11 cellular contexts compared by ENCODE assay signal in the genomic region with DNA sequence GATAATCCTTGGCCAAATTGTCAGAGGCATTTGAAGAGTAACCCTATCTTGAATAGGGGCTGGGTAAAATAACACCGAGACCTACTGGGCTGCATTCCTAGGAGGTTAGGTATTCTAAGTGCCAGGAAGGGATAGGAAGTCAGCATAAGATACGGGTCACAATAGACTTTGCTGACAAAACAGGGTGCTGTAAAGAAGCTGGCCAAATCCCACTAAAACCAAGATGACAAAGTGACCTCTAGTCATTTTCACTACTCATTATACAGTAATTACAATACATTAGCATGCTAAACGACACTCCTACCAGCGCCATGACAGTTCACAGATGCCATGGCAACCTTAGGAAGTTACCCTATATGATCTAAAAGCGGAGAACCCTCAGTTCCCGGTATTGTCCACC. TPM values are rescaled to one million over a fixed set of nuclear protein-coding genes. Genes with fewer than 3 reads are reported as not detected.
DNase-seq lines count a peak whose midpoint lies in the region; ATAC-seq and TF ChIP-seq lines count a peak whose summit lies in the region.
"Had no signal": no experiment of that assay in that cellular context is flagged by ENCODE, and none has a peak within 500 bp of the region (broad histone marks: within the 10 kb centered on the region; RNA-seq: fewer than 3 reads in every experiment).

No MANE protein-coding gene starts in this region.

- no peak overlapping the region for H3K27ac Mint-ChIP-seq in T-helper 2 cell treated with Interferon-gamma antibody and Interleukin-4, amounts not matched to agents 5 μg/mL and 100 μg/mL, for 36 hours

- H3K4me1 ChIP-seq in SK-N-SH (ENCODE audit: control insufficient read depth in 1 of 2, insufficient read depth in 2 of 2, low read depth in 1 of 2, low read length in 1 of 2) = peaks cover 12% of the 10 kb centered on the region in 2 experiments; a peak in 3 of 4 replicates
- peaks cover 34% of the 10 kb centered on the region for H3K4me1 ChIP-seq in iPS-18a (ENCODE audit: control insufficient read depth, low read depth, low read length)
- H3K4me1 ChIP-seq in skeletal muscle satellite cell (ENCODE audit: control insufficient read depth, insufficient read depth, low read length) = peaks cover 21% of the 10 kb centered on the region

- peaks cover 41% of the 10 kb centered on the region for H3K79me2 ChIP-seq in SK-N-SH (ENCODE audit: insufficient read depth)

- H3K27me3 Mint-ChIP-seq in T-helper 2 cell treated with Interferon-gamma antibody and Interleukin-4, amounts not matched to agents 5 μg/mL and 100 μg/mL, for 36 hours (ENCODE audit: low read depth) = no peaks in the 10 kb centered on the region
- H3K27me3 Mint-ChIP-seq: activated CD4-positive, alpha-beta T cell treated with anti-CD3 and anti-CD28 coated beads, Interleukin-2, amount 10 ng/mL, durations not matched to agents 7 days and 5 days had no signal

- H3K27me3 ChIP-seq in SK-N-SH (ENCODE audit: insufficient read depth) (no peaks in the 10 kb centered on the region), iPS-18a (ENCODE audit: control insufficient read depth, insufficient read depth, low read length) (no peaks in the 10 kb centered on the region), skeletal muscle satellite cell (ENCODE audit: control insufficient read depth, insufficient read depth, low read length) (no peaks in the 10 kb centered on the region)

- TF ChIP-seq CTCF in SK-N-SH (IDR thresholded peaks at IDR 0.05) (no peak), VCaP (conservative IDR thresholded peaks at IDR 0.05) (no peak)

- no peaks in the 10 kb centered on the region; the same call in 1 of the 2 replicates for H4K20me1 ChIP-seq in SK-N-SH (ENCODE audit: insufficient read depth)

- H3K4me3 ChIP-seq in SK-N-SH (ENCODE audit: low read depth in 2 of 2, low read length in 1 of 2) (no peak overlapping the region), iPS-18a (ENCODE audit: low read length) (peak overlapping the region; percentile 6), skeletal muscle satellite cell (ENCODE audit: low read length) (no peak overlapping the region)

- no peak overlapping the region for H3K9ac ChIP-seq in SK-N-SH
- peak overlapping the region; percentile 89 for H3K9ac ChIP-seq in iPS-18a (ENCODE audit: low read length)
- H3K9ac ChIP-seq in skeletal muscle satellite cell (ENCODE audit: low read depth, low read length) = no peak overlapping the region

- H3K36me3 ChIP-seq in SK-N-SH (replicated peaks in 1 of 2; ENCODE audit: control insufficient read depth in 1 of 2, insufficient read depth in 2 of 2, low read length in 1 of 2) = peaks cover 3 to 13% of the 10 kb centered on the region in 2 experiments
- peaks cover 6% of the 10 kb centered on the region for H3K36me3 ChIP-seq in iPS-18a (ENCODE audit: control insufficient read depth, low read depth, low read length)
- H3K36me3 ChIP-seq in skeletal muscle satellite cell (ENCODE audit: insufficient read depth, low read length) = peaks cover 7% of the 10 kb centered on the region

- H3K4me1 Mint-ChIP-seq in T-helper 2 cell treated with Interferon-gamma antibody and Interleukin-4, amounts not matched to agents 5 μg/mL and 100 μg/mL, for 36 hours (ENCODE audit: low read depth) = peaks cover 27% of the 10 kb centered on the region

- H3K9me2 ChIP-seq in SK-N-SH = no peaks in the 10 kb centered on the region

- ATAC-seq in SK-N-SH treated with all-trans-retinoic acid at 6 μM for 48 hours = no peak
- ATAC-seq: Right ventricle myocardium inferior had no signal

- WGBS in SK-N-SH (ENCODE audit: low lambda C conversion rate) = 75% methylated on average over 6 of the region's 6 CpGs

- no peak overlapping the region for H3K4me3 Mint-ChIP-seq in T-helper 2 cell treated with Interferon-gamma antibody and Interleukin-4, amounts not matched to agents 5 μg/mL and 100 μg/mL, for 36 hours

- no peak for TF ChIP-seq EP300 in SK-N-SH (IDR thresholded peaks at IDR 0.05; ENCODE audit: borderline replicate concordance in 1 of 2, low read depth in 1 of 2, low read length in 1 of 2)

- CTCF ChIA-PET in SK-N-SH (lab: Yijun Ruan, JAX) = no interaction called here

- no peak overlapping the region; the same call in 1 of the 2 replicates for H2AFZ ChIP-seq in SK-N-SH (ENCODE audit: low read depth)

- H3K9me3 ChIP-seq in SK-N-SH (no peaks in the 10 kb centered on the region), iPS-18a (ENCODE audit: control insufficient read depth, low read depth, low read length) (no peaks in the 10 kb centered on the region), skeletal muscle satellite cell (replicated peaks; ENCODE audit: low read length) (no peaks in the 10 kb centered on the region)

- no peak for TF ChIP-seq RAD21 in SK-N-SH (IDR thresholded peaks at IDR 0.05; ENCODE audit: low read length)

- H3K9me3 Mint-ChIP-seq in T-helper 2 cell treated with Interferon-gamma antibody and Interleukin-4, amounts not matched to agents 5 μg/mL and 100 μg/mL, for 36 hours = no peaks in the 10 kb centered on the region
- H3K9me3 Mint-ChIP-seq: activated CD4-positive, alpha-beta T cell treated with anti-CD3 and anti-CD28 coated beads, Interleukin-2, amount 10 ng/mL, durations not matched to agents 7 days and 5 days had no signal

- POLR2A ChIA-PET in SK-N-SH (lab: Yijun Ruan, JAX) = no interaction called here

- H3K27ac ChIP-seq in SK-N-SH (ENCODE audit: low read depth in 2 of 2, low read length in 1 of 2) = no peak overlapping the region
- peak overlapping the region; percentile 97 for H3K27ac ChIP-seq in VCaP
- H3K27ac ChIP-seq in iPS-18a (ENCODE audit: low read length) = no peak overlapping the region

- peaks cover 17% of the 10 kb centered on the region for H3K36me3 Mint-ChIP-seq in T-helper 2 cell treated with Interferon-gamma antibody and Interleukin-4, amounts not matched to agents 5 μg/mL and 100 μg/mL, for 36 hours (ENCODE audit: low read depth)

- H3F3A ChIP-seq in SK-N-SH (replicated peaks; ENCODE audit: insufficient read depth) = peaks cover 10% of the 10 kb centered on the region

- H3K4me2 ChIP-seq in SK-N-SH = peak overlapping the region; percentile 86
- H3K4me2 ChIP-seq in skeletal muscle satellite cell (ENCODE audit: low read length) = peak overlapping the region; percentile 85

- DNase-seq in SK-N-SH = no peak
- DNase-seq in T-helper 2 cell treated with Interferon-gamma antibody and Interleukin-4, amounts not matched to agents 5 μg/mL and 100 μg/mL, for 36 hours (ENCODE audit: low spot score) = no peak
- no peak for DNase-seq in HK-2 (ENCODE audit: unreplicated experiment)
- no peak for DNase-seq in AG08396 (ENCODE audit: low spot score)
- DNase-seq: activated CD4-positive, alpha-beta T cell treated with anti-CD3 and anti-CD28 coated beads, Interleukin-2, amount 10 ng/mL, durations not matched to agents 7 days and 5 days; NCI-H2081 had no signal

TF ChIP-seq in SK-N-SH, 30 proteins besides CTCF, POLR2A, EP300 and RAD21:
- no peak for TF ChIP-seq MEF2A (IDR thresholded peaks at IDR 0.05; ENCODE audit: borderline replicate concordance, low read depth)
TF ChIP-seq in SK-N-SH: peak in this region for 0.

TF ChIP-seq in SK-N-SH treated with all-trans-retinoic acid at 6 μM for 48 hours, 23 proteins besides CTCF, POLR2A, EP300 and RAD21 (continues in another document):
- TF ChIP-seq ARNTL (CRISPR knock-in tag; IDR thresholded peaks at IDR 0.05; ENCODE audit: borderline replicate concordance, low read depth) (no peak), GLIS3 (CRISPR knock-in tag; IDR thresholded peaks at IDR 0.05) (no peak), ZC3H10 (CRISPR knock-in tag; IDR thresholded peaks at IDR 0.05) (no peak), ESRRG (CRISPR knock-in tag; IDR thresholded peaks at IDR 0.05) (no peak), SNAI2 (CRISPR knock-in tag; IDR thresholded peaks at IDR 0.05) (no peak), TCF4 (CRISPR knock-in tag; IDR thresholded peaks at IDR 0.05; ENCODE audit: borderline replicate concordance) (no peak), ZFP30 (CRISPR knock-in tag; IDR thresholded peaks at IDR 0.05) (no peak), ZFP3 (CRISPR knock-in tag; IDR thresholded peaks at IDR 0.05) (no peak), PPARA (CRISPR knock-in tag; IDR thresholded peaks at IDR 0.05; ENCODE audit: borderline replicate concordance) (no peak)
- TF ChIP-seq, protein P1, sequence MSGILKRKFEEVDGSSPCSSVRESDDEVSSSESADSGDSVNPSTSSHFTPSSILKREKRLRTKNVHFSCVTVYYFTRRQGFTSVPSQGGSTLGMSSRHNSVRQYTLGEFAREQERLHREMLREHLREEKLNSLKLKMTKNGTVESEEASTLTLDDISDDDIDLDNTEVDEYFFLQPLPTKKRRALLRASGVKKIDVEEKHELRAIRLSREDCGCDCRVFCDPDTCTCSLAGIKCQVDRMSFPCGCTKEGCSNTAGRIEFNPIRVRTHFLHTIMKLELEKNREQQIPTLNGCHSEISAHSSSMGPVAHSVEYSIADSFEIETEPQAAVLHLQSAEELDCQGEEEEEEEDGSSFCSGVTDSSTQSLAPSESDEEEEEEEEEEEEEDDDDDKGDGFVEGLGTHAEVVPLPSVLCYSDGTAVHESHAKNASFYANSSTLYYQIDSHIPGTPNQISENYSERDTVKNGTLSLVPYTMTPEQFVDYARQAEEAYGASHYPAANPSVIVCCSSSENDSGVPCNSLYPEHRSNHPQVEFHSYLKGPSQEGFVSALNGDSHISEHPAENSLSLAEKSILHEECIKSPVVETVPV (CRISPR knock-in tag; IDR thresholded peaks at IDR 0.05) = no peak

RNA-seq across cellular contexts. Expression of a gene that starts 1.0 kb away (rescaled TPM):
- 386 and 419 TPM in 2 replicates for polyA plus RNA-seq in SK-N-SH (2012; rRNA removed)
- polyA plus RNA-seq in SK-N-SH (2012; cell fraction: cytosol; rRNA removed) = 408 and 424 TPM in 2 replicates
- 132 and 197 TPM in 2 replicates for polyA plus RNA-seq in SK-N-SH (2012; cell fraction: nucleus; rRNA removed)
- total RNA-seq in skeletal muscle satellite cell (2012; rRNA removed) = 89.1 and 125 TPM in 2 replicates

RNA-seq across cellular contexts. Expression of a gene that starts 37.8 kb away (rescaled TPM):
- 19.5 and 22.4 TPM in 2 replicates for polyA plus RNA-seq in SK-N-SH (2012; rRNA removed)
- 22.3 and 25.0 TPM in 2 replicates for polyA plus RNA-seq in SK-N-SH (2012; cell fraction: cytosol; rRNA removed)
- 5.0 and 14.9 TPM in 2 replicates for polyA plus RNA-seq in SK-N-SH (2012; cell fraction: nucleus; rRNA removed)
- total RNA-seq in skeletal muscle satellite cell (2012; rRNA removed) = 25.1 and 26.1 TPM in 2 replicates

RNA-seq across cellular contexts. Expression of a gene that starts 38.0 kb away (rescaled TPM):
- 7.8 and 8.4 TPM in 2 replicates for polyA plus RNA-seq in SK-N-SH (2012; rRNA removed)
- 6.1 and 6.3 TPM in 2 replicates for polyA plus RNA-seq in SK-N-SH (2012; cell fraction: cytosol; rRNA removed)
- 10.5 and 20.8 TPM in 2 replicates for polyA plus RNA-seq in SK-N-SH (2012; cell fraction: nucleus; rRNA removed)
- total RNA-seq in skeletal muscle satellite cell (2012; rRNA removed) = 3.0 and 3.3 TPM in 2 replicates
